8 cellular contexts compared by ENCODE assay signal in genomic region chr4:158778065-158778711, GRCh38. TPM values are rescaled to one million over a fixed set of nuclear protein-coding genes. Genes with fewer than 3 reads are reported as not detected.
DNase-seq lines count a peak whose midpoint lies in the region; ATAC-seq and TF ChIP-seq lines count a peak whose summit lies in the region.

No MANE protein-coding gene starts in this region.

- TF ChIP-seq CTCF in Calu3 (IDR thresholded peaks at IDR 0.05; ENCODE audit: unreplicated experiment) (no peak), dorsolateral prefrontal cortex (IDR thresholded peaks at IDR 0.05 in 54 of 56, conservative IDR thresholded peaks at IDR 0.05 in 2 of 56; ENCODE audit: low read depth in 1 of 56, partially characterized antibody in 56 of 56) (no peak)

- no TSS peak for BruUV-seq in Calu3 (replicated peaks; lab: Mats Ljungman, UMichigan)

- H3K27me3 ChIP-seq in dorsolateral prefrontal cortex = no peaks in the 10 kb centered on the region

- H3K27ac Mint-ChIP-seq in Calu3 (ENCODE audit: unreplicated experiment) = peak overlapping the region; percentile 77

- H3K36me3 Mint-ChIP-seq in Calu3 (ENCODE audit: insufficient read depth, unreplicated experiment) = no peaks in the 10 kb centered on the region

- peak overlapping the region in 38 of 59 donors; percentile 3 to 96 (median 76) for H3K27ac ChIP-seq in dorsolateral prefrontal cortex

- DNase-seq in Calu3 = no peak
- DNase-seq in dorsolateral prefrontal cortex = no peak
- DNase-seq in amygdala (lab: John Stamatoyannopoulos, UW) = no peak
- DNase-seq in NCI-H128 (lab: John Stamatoyannopoulos, UW; ENCODE audit: unreplicated experiment) = no peak
- no peak for DNase-seq in left ventricle myocardium superior
- no peak for DNase-seq in islet precursor cell

- CTCF ChIA-PET in Calu3 (lab: Charles Lee) = interaction anchor here (1.0 to 1.1 kb wide), 2 partner anchors 11 to 33 kb away, joined by 3 to 5 read pairs; no protein-coding TSS in a partner anchor

- ATAC-seq in GM21360 (IDR thresholded peaks at IDR 0.05; ENCODE audit: unreplicated experiment) (peak; percentile 99), HG03520 (IDR thresholded peaks at IDR 0.05; ENCODE audit: unreplicated experiment) (peak; percentile 99), left ventricle myocardium superior (no peak)

- intact Hi-C loops in Calu3 (cut with micrococcal nuclease; ENCODE audit: unreplicated experiment) (no loop called here), dorsolateral prefrontal cortex (cut with DNase I) (no loop called here), left ventricle myocardium superior (cut with micrococcal nuclease) (no loop called here)

- no peak overlapping the region for H3K4me3 Mint-ChIP-seq in Calu3 (ENCODE audit: low read depth, unreplicated experiment)

- no peaks in the 10 kb centered on the region for H3K27me3 Mint-ChIP-seq in Calu3 (ENCODE audit: unreplicated experiment)

- H3K9me3 Mint-ChIP-seq in Calu3 (ENCODE audit: low read depth, unreplicated experiment) = no peaks in the 10 kb centered on the region

- H3K4me3 ChIP-seq in dorsolateral prefrontal cortex = peak overlapping the region in 2 of 59 donors; percentile 4 to 25

- peaks cover 32% of the 10 kb centered on the region for H3K4me1 Mint-ChIP-seq in Calu3 (ENCODE audit: low read depth, unreplicated experiment)

RNA-seq across cellular contexts. Expression of gene FNIP2, which starts 9.4 kb away (rescaled TPM):
- total RNA-seq in Calu3 (2022) (35.3 and 38.7 TPM in 2 replicates), dorsolateral prefrontal cortex (10 to 100 TPM; 38.5 to 72.7 (median 57.8) TPM), left ventricle myocardium superior (50.7 TPM)

RNA-seq across cellular contexts. Expression of gene PPID, which starts 55.0 kb away (rescaled TPM):
- total RNA-seq in Calu3 (2022) (32.4 and 34.4 TPM in 2 replicates), dorsolateral prefrontal cortex (10 to 100 TPM; 18.4 to 71.3 (median 35.6) TPM), left ventricle myocardium superior (38.2 TPM)
